ENCODE assay signal across 29 cellular contexts in the genomic region with DNA sequence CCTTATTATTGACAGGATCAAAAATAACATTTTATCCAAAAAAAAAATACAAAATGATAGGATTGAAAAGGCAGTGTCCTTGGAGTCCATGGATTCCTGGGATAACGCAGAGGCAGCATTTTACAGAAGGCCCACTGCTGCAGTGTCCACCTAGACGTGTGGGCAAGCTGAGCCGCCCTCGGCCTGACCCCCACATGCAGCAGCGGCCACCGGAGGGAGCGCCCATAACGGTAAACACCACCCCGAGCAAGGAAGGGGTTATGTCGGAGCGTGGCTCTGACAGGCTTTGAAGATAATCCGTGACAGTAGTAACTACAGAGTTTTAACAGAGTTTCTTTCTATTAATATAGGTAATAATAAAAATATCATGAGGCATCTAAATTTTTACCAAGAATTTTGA.
"Had no signal": no experiment of that assay in that cellular context is flagged by ENCODE, and none has a peak within 500 bp of the region (broad histone marks: within the 10 kb centered on the region; RNA-seq: fewer than 3 reads in every experiment).

No MANE protein-coding gene starts in this region.

- H3K4me3 ChIP-seq: adrenal gland, MG63, Peyer's patch had no signal

- H3K9me3 ChIP-seq: adrenal gland, MG63, Peyer's patch had no signal

- H3K36me3 ChIP-seq: adrenal gland, MG63, Peyer's patch had no signal

- H3K27me3 ChIP-seq: adrenal gland, MG63, Peyer's patch had no signal

- H3K27ac ChIP-seq: adrenal gland, Peyer's patch, VCaP had no signal

- H3K4me1 ChIP-seq: adrenal gland, Peyer's patch had no signal

- DNase-seq: activated B cell treated with CpG ODN at 0.5 μM for 24 hours; activated CD4-positive, alpha-beta T cell treated with anti-CD3 and anti-CD28 coated beads for 1 hour; activated CD4-positive, alpha-beta T cell treated with anti-CD3 and anti-CD28 coated beads for 48 hours; activated CD8-positive, alpha-beta T cell treated with anti-CD3 and anti-CD28 coated beads for 36 hours; activated gamma-delta T cell treated with Interleukin-2 at 50 U/mL for 16 hours; activated naive CD4-positive, alpha-beta T cell treated with anti-CD3 and anti-CD28 coated beads for 36 hours; activated T-cell treated with anti-CD3 and anti-CD28 coated beads for 4 hours; activated T-cell treated with anti-CD3 and anti-CD28 coated beads, Interleukin-2, amount 50 U/mL, for 4 hours; adrenal gland; central memory CD4-positive, alpha-beta T cell; Kasumi-1; KG1; MG63; NCI-H1048; NCI-H1105 treated with DMSO at 0.1 percent for 48 hours; NCI-H1436; NCI-H1694; NCI-H1930; NCI-H345; NCI-H524 treated with DMSO at 0.1 percent for 48 hours; NK-92 treated with Interleukin-12 subunit alpha and Interleukin-12 subunit beta, amount 100 ng/mL, for 24 hours; Peyer's patch; RPMI8226; SIG-M5; SW 1271; T-helper 1 cell; T-helper 2 cell; T-helper 9 cell had no signal
